ENCODE assay signal across 1 cellular context in genomic region chr1:202861420-202862121, GRCh38.
TF ChIP-seq lines count a peak whose summit lies in the region.

No MANE protein-coding gene starts in this region.

TF ChIP-seq in H1, 55 proteins besides CTCF, POLR2A, EP300 and RAD21:
- TF ChIP-seq SP1 (IDR thresholded peaks at IDR 0.05; ENCODE audit: low read depth, low read length) (peak; percentile 79; the same call in 1 of the 2 replicates), GABPA (IDR thresholded peaks at IDR 0.05; ENCODE audit: borderline replicate concordance, insufficient read depth, low read length) (no peak), JUN (IDR thresholded peaks at IDR 0.05; ENCODE audit: low read depth, low read length) (no peak), NANOG (IDR thresholded peaks at IDR 0.05; ENCODE audit: insufficient read depth, low read depth, low read length, poor library complexity, severe bottlenecking) (peak; percentile 17), TBP (IDR thresholded peaks at IDR 0.05; ENCODE audit: low read depth, low read length) (peak; percentile 80), CTBP2 (IDR thresholded peaks at IDR 0.05; ENCODE audit: borderline replicate concordance, insufficient read depth, insufficient read length, low read length) (no peak), CHD2 (IDR thresholded peaks at IDR 0.05; ENCODE audit: low read length) (0 out of 2 replicates have a peak, but pooled peaks have one; percentile 61), SIRT6 (IDR thresholded peaks at IDR 0.05; ENCODE audit: low read length) (no peak), TEAD4 (IDR thresholded peaks at IDR 0.05; ENCODE audit: low read depth, low read length) (no peak), FOSL1 (IDR thresholded peaks at IDR 0.05; ENCODE audit: insufficient read depth, low read depth, low read length) (no peak), CBX5 (IDR thresholded peaks at IDR 0.05; ENCODE audit: low read depth, low read length) (no peak), SIN3A (conservative IDR thresholded peaks at IDR 0.05 in 1 of 2, IDR thresholded peaks at IDR 0.05 in 1 of 2; ENCODE audit: low read depth in 1 of 2, low read length in 2 of 2) (peak; percentile 33 to 58; a peak in 1 of 4 replicates), ASH2L (IDR thresholded peaks at IDR 0.05; ENCODE audit: low read length) (no peak), YY1 (IDR thresholded peaks at IDR 0.05; ENCODE audit: low read depth, low read length) (0 out of 2 replicates have a peak, but pooled peaks have one; percentile 4), CBX8 (IDR thresholded peaks at IDR 0.05; ENCODE audit: borderline replicate concordance, low read depth, low read length) (no peak), MAX (IDR thresholded peaks at IDR 0.05) (no peak), NRF1 (IDR thresholded peaks at IDR 0.05; ENCODE audit: low read depth, low read length) (no peak), GTF2F1 (IDR thresholded peaks at IDR 0.05; ENCODE audit: borderline replicate concordance, low read depth, low read length) (0 out of 2 replicates have a peak, but pooled peaks have one; percentile 12), KDM1A (IDR thresholded peaks at IDR 0.05; ENCODE audit: borderline replicate concordance, low read length) (0 out of 2 replicates have a peak, but pooled peaks have one; percentile 17), RNF2 (IDR thresholded peaks at IDR 0.05; ENCODE audit: borderline replicate concordance, low read depth, low read length, missing control alignments, poor library complexity, severe bottlenecking) (no peak), CREB1 (IDR thresholded peaks at IDR 0.05) (peak; percentile 57), MAFK (IDR thresholded peaks at IDR 0.05; ENCODE audit: low read depth, low read length) (no peak), EGR1 (IDR thresholded peaks at IDR 0.05; ENCODE audit: borderline replicate concordance, low read depth, low read length) (no peak; the same call in 1 of the 2 replicates), SIX5 (IDR thresholded peaks at IDR 0.05; ENCODE audit: low read depth, low read length) (no peak), SRF (IDR thresholded peaks at IDR 0.05; ENCODE audit: low read depth, low read length) (no peak), PHF8 (conservative IDR thresholded peaks at IDR 0.05; ENCODE audit: low read depth, low read length) (0 out of 2 replicates have a peak, but pooled peaks have one; percentile 38), ATF3 (IDR thresholded peaks at IDR 0.05; ENCODE audit: insufficient read depth, low read depth, low read length) (no peak), POLR2AphosphoS5 (IDR thresholded peaks at IDR 0.05; ENCODE audit: low read depth, low read length) (peak; percentile 30), BCL11A (IDR thresholded peaks at IDR 0.05; ENCODE audit: low read depth in 2 of 2, low read length in 2 of 2) (no peak), RFX5 (IDR thresholded peaks at IDR 0.05; ENCODE audit: borderline replicate concordance, low read depth, low read length) (no peak), RBBP5 (IDR thresholded peaks at IDR 0.05; ENCODE audit: borderline replicate concordance, low read depth, low read length) (no peak), ZNF274 (IDR thresholded peaks at IDR 0.05; ENCODE audit: borderline replicate concordance, extremely low read depth, low read length) (no peak), CEBPB (IDR thresholded peaks at IDR 0.05; ENCODE audit: low read depth, low read length) (peak; percentile 69), TAF1 (IDR thresholded peaks at IDR 0.05; ENCODE audit: low read depth, low read length) (peak; percentile 74; the same call in 1 of the 2 replicates), RXRA (IDR thresholded peaks at IDR 0.05; ENCODE audit: insufficient read depth, low read depth, low read length) (0 out of 2 replicates have a peak, but pooled peaks have one; percentile 19), KDM4A (IDR thresholded peaks at IDR 0.05; ENCODE audit: low read depth, low read length, severe bottlenecking) (no peak), JUND (IDR thresholded peaks at IDR 0.05; ENCODE audit: low read length) (no peak), SUZ12 (IDR thresholded peaks at IDR 0.05; ENCODE audit: low read length) (no peak), CHD1 (IDR thresholded peaks at IDR 0.05; ENCODE audit: low read depth, low read length) (no peak), SAP30 (IDR thresholded peaks at IDR 0.05; ENCODE audit: insufficient read depth, insufficient replicate concordance, low read length) (peak; percentile 8), TCF12 (IDR thresholded peaks at IDR 0.05; ENCODE audit: low read depth, low read length) (no peak), HDAC6 (IDR thresholded peaks at IDR 0.05; ENCODE audit: low read depth, low read length) (no peak), EZH2 (IDR thresholded peaks at IDR 0.05; ENCODE audit: low read depth, low read length, severe bottlenecking) (no peak), HDAC2 (IDR thresholded peaks at IDR 0.05; ENCODE audit: borderline replicate concordance in 1 of 2, low read depth in 2 of 2, low read length in 2 of 2) (peak; percentile 22 to 83; a peak in 2 of 4 replicates), TAF7 (optimal IDR thresholded peaks at IDR 0.05; ENCODE audit: borderline replicate concordance, low read depth, low read length) (peak; percentile 49), E2F6 (IDR thresholded peaks at IDR 0.05) (0 out of 2 replicates have a peak, but pooled peaks have one; percentile 6), KDM5A (IDR thresholded peaks at IDR 0.05; ENCODE audit: low read length) (no peak), SP2 (IDR thresholded peaks at IDR 0.05; ENCODE audit: low read length) (peak; percentile 32; the same call in 1 of the 2 replicates), BACH1 (IDR thresholded peaks at IDR 0.05; ENCODE audit: low read length) (no peak), POU5F1 (IDR thresholded peaks at IDR 0.05; ENCODE audit: low read depth, low read length) (no peak), SP4 (IDR thresholded peaks at IDR 0.05; ENCODE audit: low read length) (no peak)
- TF ChIP-seq, protein P1, sequence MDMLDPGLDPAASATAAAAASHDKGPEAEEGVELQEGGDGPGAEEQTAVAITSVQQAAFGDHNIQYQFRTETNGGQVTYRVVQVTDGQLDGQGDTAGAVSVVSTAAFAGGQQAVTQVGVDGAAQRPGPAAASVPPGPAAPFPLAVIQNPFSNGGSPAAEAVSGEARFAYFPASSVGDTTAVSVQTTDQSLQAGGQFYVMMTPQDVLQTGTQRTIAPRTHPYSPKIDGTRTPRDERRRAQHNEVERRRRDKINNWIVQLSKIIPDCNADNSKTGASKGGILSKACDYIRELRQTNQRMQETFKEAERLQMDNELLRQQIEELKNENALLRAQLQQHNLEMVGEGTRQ (IDR thresholded peaks at IDR 0.05; ENCODE audit: low read length): no peak
- TF ChIP-seq, protein P2, sequence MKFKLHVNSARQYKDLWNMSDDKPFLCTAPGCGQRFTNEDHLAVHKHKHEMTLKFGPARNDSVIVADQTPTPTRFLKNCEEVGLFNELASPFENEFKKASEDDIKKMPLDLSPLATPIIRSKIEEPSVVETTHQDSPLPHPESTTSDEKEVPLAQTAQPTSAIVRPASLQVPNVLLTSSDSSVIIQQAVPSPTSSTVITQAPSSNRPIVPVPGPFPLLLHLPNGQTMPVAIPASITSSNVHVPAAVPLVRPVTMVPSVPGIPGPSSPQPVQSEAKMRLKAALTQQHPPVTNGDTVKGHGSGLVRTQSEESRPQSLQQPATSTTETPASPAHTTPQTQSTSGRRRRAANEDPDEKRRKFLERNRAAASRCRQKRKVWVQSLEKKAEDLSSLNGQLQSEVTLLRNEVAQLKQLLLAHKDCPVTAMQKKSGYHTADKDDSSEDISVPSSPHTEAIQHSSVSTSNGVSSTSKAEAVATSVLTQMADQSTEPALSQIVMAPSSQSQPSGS (IDR thresholded peaks at IDR 0.05; ENCODE audit: low read length): no peak; the same call in 1 of the 2 replicates
- TF ChIP-seq, protein P3, sequence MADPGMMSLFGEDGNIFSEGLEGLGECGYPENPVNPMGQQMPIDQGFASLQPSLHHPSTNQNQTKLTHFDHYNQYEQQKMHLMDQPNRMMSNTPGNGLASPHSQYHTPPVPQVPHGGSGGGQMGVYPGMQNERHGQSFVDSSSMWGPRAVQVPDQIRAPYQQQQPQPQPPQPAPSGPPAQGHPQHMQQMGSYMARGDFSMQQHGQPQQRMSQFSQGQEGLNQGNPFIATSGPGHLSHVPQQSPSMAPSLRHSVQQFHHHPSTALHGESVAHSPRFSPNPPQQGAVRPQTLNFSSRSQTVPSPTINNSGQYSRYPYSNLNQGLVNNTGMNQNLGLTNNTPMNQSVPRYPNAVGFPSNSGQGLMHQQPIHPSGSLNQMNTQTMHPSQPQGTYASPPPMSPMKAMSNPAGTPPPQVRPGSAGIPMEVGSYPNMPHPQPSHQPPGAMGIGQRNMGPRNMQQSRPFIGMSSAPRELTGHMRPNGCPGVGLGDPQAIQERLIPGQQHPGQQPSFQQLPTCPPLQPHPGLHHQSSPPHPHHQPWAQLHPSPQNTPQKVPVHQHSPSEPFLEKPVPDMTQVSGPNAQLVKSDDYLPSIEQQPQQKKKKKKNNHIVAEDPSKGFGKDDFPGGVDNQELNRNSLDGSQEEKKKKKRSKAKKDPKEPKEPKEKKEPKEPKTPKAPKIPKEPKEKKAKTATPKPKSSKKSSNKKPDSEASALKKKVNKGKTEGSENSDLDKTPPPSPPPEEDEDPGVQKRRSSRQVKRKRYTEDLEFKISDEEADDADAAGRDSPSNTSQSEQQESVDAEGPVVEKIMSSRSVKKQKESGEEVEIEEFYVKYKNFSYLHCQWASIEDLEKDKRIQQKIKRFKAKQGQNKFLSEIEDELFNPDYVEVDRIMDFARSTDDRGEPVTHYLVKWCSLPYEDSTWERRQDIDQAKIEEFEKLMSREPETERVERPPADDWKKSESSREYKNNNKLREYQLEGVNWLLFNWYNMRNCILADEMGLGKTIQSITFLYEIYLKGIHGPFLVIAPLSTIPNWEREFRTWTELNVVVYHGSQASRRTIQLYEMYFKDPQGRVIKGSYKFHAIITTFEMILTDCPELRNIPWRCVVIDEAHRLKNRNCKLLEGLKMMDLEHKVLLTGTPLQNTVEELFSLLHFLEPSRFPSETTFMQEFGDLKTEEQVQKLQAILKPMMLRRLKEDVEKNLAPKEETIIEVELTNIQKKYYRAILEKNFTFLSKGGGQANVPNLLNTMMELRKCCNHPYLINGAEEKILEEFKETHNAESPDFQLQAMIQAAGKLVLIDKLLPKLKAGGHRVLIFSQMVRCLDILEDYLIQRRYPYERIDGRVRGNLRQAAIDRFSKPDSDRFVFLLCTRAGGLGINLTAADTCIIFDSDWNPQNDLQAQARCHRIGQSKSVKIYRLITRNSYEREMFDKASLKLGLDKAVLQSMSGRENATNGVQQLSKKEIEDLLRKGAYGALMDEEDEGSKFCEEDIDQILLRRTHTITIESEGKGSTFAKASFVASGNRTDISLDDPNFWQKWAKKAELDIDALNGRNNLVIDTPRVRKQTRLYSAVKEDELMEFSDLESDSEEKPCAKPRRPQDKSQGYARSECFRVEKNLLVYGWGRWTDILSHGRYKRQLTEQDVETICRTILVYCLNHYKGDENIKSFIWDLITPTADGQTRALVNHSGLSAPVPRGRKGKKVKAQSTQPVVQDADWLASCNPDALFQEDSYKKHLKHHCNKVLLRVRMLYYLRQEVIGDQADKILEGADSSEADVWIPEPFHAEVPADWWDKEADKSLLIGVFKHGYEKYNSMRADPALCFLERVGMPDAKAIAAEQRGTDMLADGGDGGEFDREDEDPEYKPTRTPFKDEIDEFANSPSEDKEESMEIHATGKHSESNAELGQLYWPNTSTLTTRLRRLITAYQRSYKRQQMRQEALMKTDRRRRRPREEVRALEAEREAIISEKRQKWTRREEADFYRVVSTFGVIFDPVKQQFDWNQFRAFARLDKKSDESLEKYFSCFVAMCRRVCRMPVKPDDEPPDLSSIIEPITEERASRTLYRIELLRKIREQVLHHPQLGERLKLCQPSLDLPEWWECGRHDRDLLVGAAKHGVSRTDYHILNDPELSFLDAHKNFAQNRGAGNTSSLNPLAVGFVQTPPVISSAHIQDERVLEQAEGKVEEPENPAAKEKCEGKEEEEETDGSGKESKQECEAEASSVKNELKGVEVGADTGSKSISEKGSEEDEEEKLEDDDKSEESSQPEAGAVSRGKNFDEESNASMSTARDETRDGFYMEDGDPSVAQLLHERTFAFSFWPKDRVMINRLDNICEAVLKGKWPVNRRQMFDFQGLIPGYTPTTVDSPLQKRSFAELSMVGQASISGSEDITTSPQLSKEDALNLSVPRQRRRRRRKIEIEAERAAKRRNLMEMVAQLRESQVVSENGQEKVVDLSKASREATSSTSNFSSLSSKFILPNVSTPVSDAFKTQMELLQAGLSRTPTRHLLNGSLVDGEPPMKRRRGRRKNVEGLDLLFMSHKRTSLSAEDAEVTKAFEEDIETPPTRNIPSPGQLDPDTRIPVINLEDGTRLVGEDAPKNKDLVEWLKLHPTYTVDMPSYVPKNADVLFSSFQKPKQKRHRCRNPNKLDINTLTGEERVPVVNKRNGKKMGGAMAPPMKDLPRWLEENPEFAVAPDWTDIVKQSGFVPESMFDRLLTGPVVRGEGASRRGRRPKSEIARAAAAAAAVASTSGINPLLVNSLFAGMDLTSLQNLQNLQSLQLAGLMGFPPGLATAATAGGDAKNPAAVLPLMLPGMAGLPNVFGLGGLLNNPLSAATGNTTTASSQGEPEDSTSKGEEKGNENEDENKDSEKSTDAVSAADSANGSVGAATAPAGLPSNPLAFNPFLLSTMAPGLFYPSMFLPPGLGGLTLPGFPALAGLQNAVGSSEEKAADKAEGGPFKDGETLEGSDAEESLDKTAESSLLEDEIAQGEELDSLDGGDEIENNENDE (IDR thresholded peaks at IDR 0.05; ENCODE audit: insufficient replicate concordance, low read length): no peak
